29 cellular contexts compared by ENCODE assay signal in genomic region chr3:27500051-27500450, GRCh38. TPM values are rescaled to one million over a fixed set of nuclear protein-coding genes. Genes with fewer than 3 reads are reported as not detected.
A peak's percentile ranks its signal among the peaks of the same experiment; 100 is the strongest.
DNase-seq lines count a peak whose midpoint lies in the region; ATAC-seq, FAIRE-seq and TF ChIP-seq lines count a peak whose summit lies in the region.
"Had no signal": no experiment of that assay in that cellular context is flagged by ENCODE, and none has a peak within 500 bp of the region (broad histone marks: within the 10 kb centered on the region; RNA-seq: fewer than 3 reads in every experiment).

No MANE protein-coding gene starts in this region.

- CTCF ChIA-PET in naive thymus-derived CD4-positive, alpha-beta T cell (lab: Charles Lee), result no interaction called here
- CTCF ChIA-PET in HepG2 (lab: Yijun Ruan, JAX; ENCODE audit: low intra/inter-chr PET ratio, low total read pairs), result no interaction called here

- H3K4me2 ChIP-seq in HepG2 (ENCODE audit: low read depth, low read length), result no peak overlapping the region
- H3K4me2 ChIP-seq: BLaER1 treated with 17β-estradiol and CSF1 and Interleukin-3, amounts not matched to agents 10 nM and 100 nM had no signal

- H3K27me3 ChIP-seq in naive thymus-derived CD4-positive, alpha-beta T cell (ENCODE audit: control insufficient read depth in 2 of 2, insufficient read depth in 2 of 2, low read length in 2 of 2), result no peaks in the 10 kb centered on the region
- H3K27me3 ChIP-seq in HepG2 (ENCODE audit: control insufficient read depth in 1 of 2, insufficient read depth in 2 of 2, low read length in 2 of 2), result no peaks in the 10 kb centered on the region; a peak in 1 of 5 replicates
- H3K27me3 ChIP-seq: BLaER1 treated with 17β-estradiol and CSF1 and Interleukin-3, amounts not matched to agents 10 nM and 100 nM; esophagus muscularis mucosa; MG63; stomach; thyroid gland; vagina had no signal

- H3K4me3 Mint-ChIP-seq in naive thymus-derived CD4-positive, alpha-beta T cell, result no peak overlapping the region
- H3K4me3 Mint-ChIP-seq: activated CD4-positive, alpha-beta memory T cell treated with anti-CD3 and anti-CD28 coated beads for 36 hours; activated naive CD8-positive, alpha-beta T cell treated with anti-CD3 and anti-CD28 coated beads, Interleukin-2, amount 50 U/mL, for 24 hours; activated T-cell treated with anti-CD3 and anti-CD28 coated beads, Interleukin-2, amount 50 U/mL, for 72 hours; central memory CD8-positive, alpha-beta T cell had no signal

- intact Hi-C loops in naive thymus-derived CD4-positive, alpha-beta T cell (cut with micrococcal nuclease), result no loop called here
- intact Hi-C loops in HepG2 (cut with micrococcal nuclease; ENCODE audit: unreplicated experiment), result no loop called here

- no peaks in the 10 kb centered on the region for H3K27me3 Mint-ChIP-seq in naive thymus-derived CD4-positive, alpha-beta T cell
- H3K27me3 Mint-ChIP-seq: activated CD4-positive, alpha-beta memory T cell treated with anti-CD3 and anti-CD28 coated beads for 36 hours; activated naive CD8-positive, alpha-beta T cell treated with anti-CD3 and anti-CD28 coated beads, Interleukin-2, amount 50 U/mL, for 24 hours; central memory CD8-positive, alpha-beta T cell had no signal

- H4K20me1 ChIP-seq in HepG2 (ENCODE audit: insufficient read depth, low read length), result no peaks in the 10 kb centered on the region
- H4K20me1 ChIP-seq: BLaER1 treated with 17β-estradiol and CSF1 and Interleukin-3, amounts not matched to agents 10 nM and 100 nM had no signal

- H3K27ac Mint-ChIP-seq in naive thymus-derived CD4-positive, alpha-beta T cell, result no peak overlapping the region
- H3K27ac Mint-ChIP-seq: activated CD4-positive, alpha-beta memory T cell treated with anti-CD3 and anti-CD28 coated beads for 36 hours; activated naive CD8-positive, alpha-beta T cell treated with anti-CD3 and anti-CD28 coated beads, Interleukin-2, amount 50 U/mL, for 24 hours; activated T-cell treated with anti-CD3 and anti-CD28 coated beads, Interleukin-2, amount 50 U/mL, for 72 hours had no signal

- H3K4me1 ChIP-seq in naive thymus-derived CD4-positive, alpha-beta T cell (ENCODE audit: control insufficient read depth in 2 of 2, insufficient read depth in 2 of 2, low read length in 2 of 2), result no peaks in the 10 kb centered on the region
- peaks cover 5% of the 10 kb centered on the region; the same call in 1 of the 2 replicates for H3K4me1 ChIP-seq in HepG2 (ENCODE audit: insufficient read depth, low read length)
- H3K4me1 ChIP-seq: vagina had no signal

- no peaks in the 10 kb centered on the region for H3K36me3 ChIP-seq in naive thymus-derived CD4-positive, alpha-beta T cell (ENCODE audit: control insufficient read depth in 2 of 3, insufficient read depth in 3 of 3, low read length in 3 of 3)
- no peaks in the 10 kb centered on the region for H3K36me3 ChIP-seq in HepG2 (replicated peaks in 1 of 2; ENCODE audit: control insufficient read depth in 1 of 2, insufficient read depth in 2 of 2, low read length in 2 of 2)
- H3K36me3 ChIP-seq: BLaER1 treated with 17β-estradiol and CSF1 and Interleukin-3, amounts not matched to agents 10 nM and 100 nM; esophagus muscularis mucosa; MG63; stomach; thyroid gland; vagina had no signal

- H3K9me3 Mint-ChIP-seq in naive thymus-derived CD4-positive, alpha-beta T cell, result no peaks in the 10 kb centered on the region
- H3K9me3 Mint-ChIP-seq: activated CD4-positive, alpha-beta memory T cell treated with anti-CD3 and anti-CD28 coated beads for 36 hours; activated naive CD8-positive, alpha-beta T cell treated with anti-CD3 and anti-CD28 coated beads, Interleukin-2, amount 50 U/mL, for 24 hours; activated T-cell treated with anti-CD3 and anti-CD28 coated beads, Interleukin-2, amount 50 U/mL, for 72 hours; central memory CD8-positive, alpha-beta T cell had no signal

- BruUV-seq in HepG2 (replicated peaks; lab: Mats Ljungman, UMichigan), result no TSS peak

- peak; percentile 32 for ATAC-seq in naive thymus-derived CD4-positive, alpha-beta T cell
- ATAC-seq in HepG2 (no peak), GM21723 (IDR thresholded peaks at IDR 0.05; ENCODE audit: unreplicated experiment) (no peak)
- ATAC-seq: activated naive CD8-positive, alpha-beta T cell treated with anti-CD3 and anti-CD28 coated beads, Interleukin-2, amount 50 U/mL, for 24 hours; activated T-cell treated with anti-CD3 and anti-CD28 coated beads, Interleukin-2, amount 50 U/mL, for 72 hours; K562 had no signal

- POLR2A ChIA-PET in naive thymus-derived CD4-positive, alpha-beta T cell (lab: Charles Lee), result no interaction called here
- POLR2A ChIA-PET in HepG2 (lab: Yijun Ruan, JAX), result no interaction called here

- no peaks in the 10 kb centered on the region for H3K79me2 ChIP-seq in HepG2 (ENCODE audit: insufficient read depth, low read length)

- no peak for TF ChIP-seq EP300 in HepG2 (IDR thresholded peaks at IDR 0.05; ENCODE audit: low read depth in 2 of 2, low read length in 2 of 2)
- no peak for TF ChIP-seq EP300 in HepG2 (CRISPR knock-in tag; IDR thresholded peaks at IDR 0.05; ENCODE audit: borderline replicate concordance)

- no peak overlapping the region for H3K4me3 ChIP-seq in choroid plexus epithelial cell (ENCODE audit: low read depth, low read length)
- H3K4me3 ChIP-seq in naive thymus-derived CD4-positive, alpha-beta T cell (ENCODE audit: low read length), result no peak overlapping the region
- H3K4me3 ChIP-seq in HepG2 (replicated peaks in 1 of 3; ENCODE audit: insufficient read depth in 1 of 3, low read depth in 2 of 3, low read length in 3 of 3), result no peak overlapping the region
- H3K4me3 ChIP-seq: BLaER1 treated with 17β-estradiol and CSF1 and Interleukin-3, amounts not matched to agents 10 nM and 100 nM; esophagus muscularis mucosa; K562; MG63; stomach; thyroid gland; vagina had no signal

- H3K27ac ChIP-seq in naive thymus-derived CD4-positive, alpha-beta T cell (ENCODE audit: low read depth, low read length), result no peak overlapping the region
- no peak overlapping the region for H3K27ac ChIP-seq in HepG2 (ENCODE audit: extremely low read length, insufficient read depth, low read length)
- H3K27ac ChIP-seq: BLaER1 treated with 17β-estradiol and CSF1 and Interleukin-3, amounts not matched to agents 10 nM and 100 nM; esophagus muscularis mucosa; stomach; thyroid gland; vagina had no signal

- H3K9me3 ChIP-seq in naive thymus-derived CD4-positive, alpha-beta T cell (ENCODE audit: control insufficient read depth in 2 of 3, low read length in 3 of 3), result no peaks in the 10 kb centered on the region
- no peaks in the 10 kb centered on the region for H3K9me3 ChIP-seq in HepG2 (ENCODE audit: low read length)
- H3K9me3 ChIP-seq: esophagus muscularis mucosa, MG63, stomach, thyroid gland, vagina had no signal

- TF ChIP-seq CTCF in choroid plexus epithelial cell (conservative IDR thresholded peaks at IDR 0.05; ENCODE audit: low read depth, low read length), result no peak
- no peak for TF ChIP-seq CTCF in HepG2 (CRISPR knock-in tag; IDR thresholded peaks at IDR 0.05)

- H3K4me1 Mint-ChIP-seq in naive thymus-derived CD4-positive, alpha-beta T cell, result peaks cover 0 to 6% (median 5%) of the 10 kb centered on the region in 7 donors
- H3K4me1 Mint-ChIP-seq: activated naive CD8-positive, alpha-beta T cell treated with anti-CD3 and anti-CD28 coated beads, Interleukin-2, amount 50 U/mL, for 24 hours; central memory CD8-positive, alpha-beta T cell had no signal

- DNase-seq in HCEC 1CT (peak; percentile 50), NOMO-1 (lab: John Stamatoyannopoulos, UW; ENCODE audit: unreplicated experiment in 2 of 2) (peak; percentile 58 to 73), choroid plexus epithelial cell (ENCODE audit: low read depth) (peak; percentile 64), HepG2 (ENCODE audit: low spot score) (no peak), NCI-H226 (no peak)
- DNase-seq in naive thymus-derived CD4-positive, alpha-beta T cell, result no peak
- DNase-seq: activated CD4-positive, alpha-beta memory T cell treated with anti-CD3 and anti-CD28 coated beads for 36 hours; activated CD4-positive, alpha-beta T cell treated with anti-CD3 and anti-CD28 coated beads for 1 hour; activated naive CD4-positive, alpha-beta T cell; activated naive CD8-positive, alpha-beta T cell treated with anti-CD3 and anti-CD28 coated beads, Interleukin-2, amount 50 U/mL, for 24 hours; activated T-cell treated with anti-CD3 and anti-CD28 coated beads, Interleukin-2, amount 50 U/mL, for 72 hours; MG63; NCI-H1436 treated with DMSO at 0.1 percent for 48 hours; NCI-H2081 treated with DMSO at 0.1 percent for 48 hours; NCI-H2227 treated with DMSO at 0.1 percent for 48 hours; NCI-H526 treated with DMSO at 0.1 percent for 48 hours; NK-92 treated with Interleukin-12 subunit alpha and Interleukin-12 subunit beta, amount 100 ng/mL, for 24 hours; RPMI8226; stimulated activated CD4-positive, alpha-beta T cell treated with anti-CD3 and anti-CD28 coated beads, Interleukin-2, amount 100 ng/mL, for 24 hours; stomach; thyroid gland had no signal

- no peak for TF ChIP-seq RAD21 in HepG2 (CRISPR knock-in tag; IDR thresholded peaks at IDR 0.05)

- no peak for FAIRE-seq in HepG2 (lab: Jason Lieb, UNC)
- FAIRE-seq: GM12892, K562, keratinocyte had no signal

- H3K36me3 Mint-ChIP-seq in naive thymus-derived CD4-positive, alpha-beta T cell, result no peaks in the 10 kb centered on the region
- H3K36me3 Mint-ChIP-seq: activated CD4-positive, alpha-beta memory T cell treated with anti-CD3 and anti-CD28 coated beads for 36 hours had no signal

- no peak overlapping the region for H2AFZ ChIP-seq in HepG2 (ENCODE audit: low read length)

- in situ Hi-C loops in HepG2 (cut with HindIII; ENCODE audit: extremely low pct_ligation_motif_present, low pct_unique_long_range_greater_than_20kb), result no loop called here

- TF ChIP-seq POLR2A in HepG2 (IDR thresholded peaks at IDR 0.05; ENCODE audit: insufficient read depth in 1 of 2, low read depth in 2 of 2, low read length in 2 of 2), result no peak

- WGBS in HepG2 (ENCODE audit: low lambda C conversion rate), result 0% methylated on average over 1 of the region's 1 CpG

- H3K9ac ChIP-seq in HepG2 (ENCODE audit: insufficient read depth, low read depth, low read length), result no peak overlapping the region
- H3K9ac ChIP-seq: BLaER1 treated with 17β-estradiol and CSF1 and Interleukin-3, amounts not matched to agents 10 nM and 100 nM had no signal

RNA-seq across cellular contexts. Expression of gene SLC4A7, which starts 15.9 kb away (rescaled TPM):
- 10 to 100 TPM; 34.9 to 69.1 (median 41.5) TPM for total RNA-seq in naive thymus-derived CD4-positive, alpha-beta T cell
- polyA plus RNA-seq in naive thymus-derived CD4-positive, alpha-beta T cell, result 10 to 100 TPM in 1 of 2 donors, 1 to 10 TPM in 1; 9.3 to 10.8 TPM
- total RNA-seq in HepG2 (2016; rRNA removed; fragmentation: Illumina TruSeq; extraction: Trizol), result 34.0 and 43.8 TPM in 2 replicates
- 34.8 and 42.1 TPM in 2 replicates for total RNA-seq in HepG2 (2016; cell fraction: cytosol; rRNA removed; fragmentation: Illumina TruSeq; extraction: Trizol; ENCODE audit: low read depth)
- total RNA-seq in HepG2 (2016; cell fraction: insoluble cytoplasmic fraction; rRNA removed; fragmentation: Illumina TruSeq; extraction: Trizol), result 29.3 and 44.3 TPM in 2 replicates
- 28.7 and 35.6 TPM in 2 replicates for total RNA-seq in HepG2 (2016; cell fraction: membrane; rRNA removed; fragmentation: Illumina TruSeq; extraction: Trizol)
- total RNA-seq in HepG2 (2016; cell fraction: nucleus; rRNA removed; fragmentation: Illumina TruSeq; extraction: Trizol), result 71.7 and 82.7 TPM in 2 replicates
- 11.5 and 16.4 TPM in 2 replicates for polyA plus RNA-seq in HepG2 (2011; rRNA removed)
- polyA plus RNA-seq in HepG2 (2011; cell fraction: cytosol; rRNA removed), result 4.3 and 6.6 TPM in 2 replicates
- polyA plus RNA-seq in HepG2 (2011; cell fraction: nucleus; rRNA removed), result 25.4 and 28.4 TPM in 2 replicates
- polyA plus RNA-seq in HepG2 (2012), result 17.0 and 18.8 TPM in 2 replicates
- 0.26 and 0.35 TPM in 2 replicates for polyA plus RNA-seq in HepG2 (2016; cell fraction: cytosol; fragmentation: Illumina TruSeq; extraction: Trizol; ENCODE audit: low read depth)
- polyA plus RNA-seq in HepG2 (2016; cell fraction: insoluble cytoplasmic fraction; fragmentation: Illumina TruSeq; extraction: Trizol; ENCODE audit: low read depth), result 5.9 and 6.7 TPM in 2 replicates
- polyA plus RNA-seq in HepG2 (2016; cell fraction: membrane; fragmentation: Illumina TruSeq; extraction: Trizol; ENCODE audit: low read depth), result 0.84 and 1.2 TPM in 2 replicates
- 35.5 and 37.9 TPM in 2 replicates for polyA plus RNA-seq in HepG2 (2016; cell fraction: nucleus; fragmentation: Illumina TruSeq; extraction: Trizol; ENCODE audit: insufficient read depth, low read depth)
- polyA minus RNA-seq in HepG2 (2011; rRNA and poly(A)+ RNA removed; ENCODE audit: low replicate concordance), result 15.4 and 26.8 TPM in 2 replicates
- 51.8 and 52.8 TPM in 2 replicates for polyA minus RNA-seq in HepG2 (2011; cell fraction: cytosol; rRNA and poly(A)+ RNA removed)
- polyA minus RNA-seq in HepG2 (2011; cell fraction: nucleus; rRNA and poly(A)+ RNA removed), result 130 and 149 TPM in 2 replicates

Comparison
In these comparisons a context has a peak if more than half of its experiments do, and no peak if none do; other contexts are left out.
1. DNase-seq: peak in HCEC 1CT (single experiment), NOMO-1 (2 of 2) and choroid plexus epithelial cell (single experiment); none in naive thymus-derived CD4-positive, alpha-beta T cell (0 of 9), HepG2 (single experiment) and NCI-H226 (single experiment).